8 cellular contexts compared by ENCODE assay signal in the genomic region with DNA sequence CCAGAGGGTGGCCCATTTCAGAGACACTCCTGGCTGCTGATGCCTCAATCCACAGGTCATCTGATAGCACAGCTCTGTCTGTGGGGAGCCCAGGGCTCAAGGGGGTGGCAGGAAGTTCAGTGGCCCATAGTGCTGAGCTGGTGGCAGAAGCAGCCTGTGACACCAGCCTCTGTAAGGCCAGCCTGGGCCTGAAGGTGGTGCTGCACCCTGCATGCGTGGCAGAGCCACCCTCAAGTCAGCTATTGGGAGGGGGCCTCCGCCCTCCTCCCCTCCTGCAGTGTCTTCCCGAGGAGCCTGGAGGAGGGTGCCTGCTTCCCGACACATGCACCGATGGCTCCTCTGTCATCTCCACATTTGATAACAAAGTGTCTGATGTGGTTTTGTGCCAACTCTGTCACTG. TPM values are rescaled to one million over a fixed set of nuclear protein-coding genes. Genes with fewer than 3 reads are reported as not detected.
DNase-seq lines count a peak whose midpoint lies in the region; ATAC-seq and TF ChIP-seq lines count a peak whose summit lies in the region.

No MANE protein-coding gene starts in this region.

- H3K27me3 ChIP-seq in DND-41 (ENCODE audit: insufficient read depth, low read length, poor library complexity) (no peaks in the 10 kb centered on the region), upper lobe of left lung (no peaks in the 10 kb centered on the region), SJCRH30 (no peaks in the 10 kb centered on the region)

- DNase-seq in DND-41 = peak; percentile 9
- no peak for DNase-seq in T-helper 17 cell
- DNase-seq in glutamatergic neuron = peak; percentile 39
- peak; percentile 40 to 47 for DNase-seq in upper lobe of left lung
- no peak for DNase-seq in NCI-H2081 (lab: John Stamatoyannopoulos, UW)
- DNase-seq in SJCRH30 = no peak

- 53 to 64% methylated on average over 4 to 5 of the region's 5 CpGs for WGBS in upper lobe of left lung, 2 donors

- TF ChIP-seq CTCF in DND-41 (IDR thresholded peaks at IDR 0.05; ENCODE audit: borderline replicate concordance, extremely low read depth, low read length, poor library complexity, severe bottlenecking) = peak; percentile 45
- no peak for TF ChIP-seq CTCF in glutamatergic neuron (IDR thresholded peaks at IDR 0.05; ENCODE audit: partially characterized antibody, unreplicated experiment)
- peak in 5 of 6 experiments; percentile 21 to 74 (median 47) for TF ChIP-seq CTCF in upper lobe of left lung (IDR thresholded peaks at IDR 0.05)

- H3K27me3 Mint-ChIP-seq in T-helper 17 cell (peaks cover 8% of the 10 kb centered on the region), glutamatergic neuron (ENCODE audit: unreplicated experiment) (peaks cover 3% of the 10 kb centered on the region)

- H3K36me3 Mint-ChIP-seq in T-helper 17 cell (ENCODE audit: low read depth) (peaks cover 5% of the 10 kb centered on the region), glutamatergic neuron (ENCODE audit: unreplicated experiment) (no peaks in the 10 kb centered on the region)

- peak; percentile 72 for ATAC-seq in DND-41 (ENCODE audit: insufficient read depth, low read depth)
- peak; percentile 66 for ATAC-seq in GM19023 (IDR thresholded peaks at IDR 0.05; ENCODE audit: unreplicated experiment)
- ATAC-seq in HG03039 (IDR thresholded peaks at IDR 0.05; ENCODE audit: unreplicated experiment) = peak; percentile 53
- peak; percentile 91 for ATAC-seq in T-helper 17 cell
- peak; percentile 47 to 62 for ATAC-seq in upper lobe of left lung (ENCODE audit: low FRiP score in 2 of 2)

- H3K9ac ChIP-seq in DND-41 (ENCODE audit: low read depth, low read length) = no peak overlapping the region

- H3K4me2 ChIP-seq in DND-41 (ENCODE audit: insufficient read depth, low read length) = no peak overlapping the region

- H3K9me3 ChIP-seq in DND-41 (ENCODE audit: insufficient read depth, low read length, severe bottlenecking) (no peaks in the 10 kb centered on the region), T-helper 17 cell (ENCODE audit: control insufficient read depth, low read length, poor library complexity, severe bottlenecking) (no peaks in the 10 kb centered on the region), upper lobe of left lung (no peaks in the 10 kb centered on the region), SJCRH30 (replicated peaks) (no peaks in the 10 kb centered on the region)

- TF ChIP-seq EP300 in upper lobe of left lung (IDR thresholded peaks at IDR 0.05) = no peak

- no peak for TF ChIP-seq POLR2A in upper lobe of left lung (IDR thresholded peaks at IDR 0.05)

- no peaks in the 10 kb centered on the region for H4K20me1 ChIP-seq in DND-41 (ENCODE audit: insufficient read depth, low read length)

- peaks cover 2% of the 10 kb centered on the region for H3K9me3 Mint-ChIP-seq in glutamatergic neuron (ENCODE audit: unreplicated experiment)

- H3K4me1 ChIP-seq in DND-41 (ENCODE audit: insufficient read depth, low read length) (no peaks in the 10 kb centered on the region), upper lobe of left lung (peaks cover 31 to 37% (median 34%) of the 10 kb centered on the region in 4 donors), SJCRH30 (peaks cover 38% of the 10 kb centered on the region)

- no peaks in the 10 kb centered on the region for H3K79me2 ChIP-seq in DND-41 (ENCODE audit: insufficient read depth, low read length)

- no peaks in the 10 kb centered on the region for H3K36me3 ChIP-seq in DND-41 (ENCODE audit: insufficient read depth, low read length)
- H3K36me3 ChIP-seq in upper lobe of left lung = no peaks in the 10 kb centered on the region
- H3K36me3 ChIP-seq in SJCRH30 = no peaks in the 10 kb centered on the region

- H3K27ac ChIP-seq in DND-41 (ENCODE audit: low read length) (no peak overlapping the region), upper lobe of left lung (peak overlapping the region; percentile 68 to 85 (median 80)), SJCRH30 (no peak overlapping the region)

- H3K27ac Mint-ChIP-seq in T-helper 17 cell (peak overlapping the region; percentile 82), glutamatergic neuron (ENCODE audit: unreplicated experiment) (no peak overlapping the region)

- H3K4me3 Mint-ChIP-seq in T-helper 17 cell = no peak overlapping the region
- H3K4me3 Mint-ChIP-seq in glutamatergic neuron (ENCODE audit: unreplicated experiment) = no peak overlapping the region

- H3K4me1 Mint-ChIP-seq in T-helper 17 cell (peaks cover 21% of the 10 kb centered on the region), glutamatergic neuron (ENCODE audit: low read depth, unreplicated experiment) (peaks cover 3% of the 10 kb centered on the region)

- H2AFZ ChIP-seq in DND-41 (ENCODE audit: low read depth, low read length) = no peak overlapping the region

- H3K4me3 ChIP-seq in DND-41 (ENCODE audit: low read depth in 1 of 2, low read length in 2 of 2) (no peak overlapping the region), upper lobe of left lung (no peak overlapping the region), SJCRH30 (no peak overlapping the region)

RNA-seq across cellular contexts. Expression of gene PLA1A, which starts 3.0 kb away (rescaled TPM):
- under 1 TPM in 1 of 2 donors, not detected in 1; 0.45 TPM for total RNA-seq in T-helper 17 cell
- total RNA-seq in glutamatergic neuron (ENCODE audit: unreplicated experiment) = not detected
- total RNA-seq in upper lobe of left lung = 10 to 100 TPM in 4 of 6 donors, 1 to 10 TPM in 2; 1.0 to 27.8 (median 14.6) TPM
- total RNA-seq in SJCRH30 (2014; rRNA removed; shearing (Covaris generic)) = 1.2 and 1.4 TPM in 2 replicates

RNA-seq across cellular contexts. Expression of gene ADPRH, which starts 21.4 kb away (rescaled TPM):
- total RNA-seq in T-helper 17 cell (1 to 10 TPM; 3.6 to 3.7 TPM), glutamatergic neuron (ENCODE audit: unreplicated experiment) (1.1 TPM), upper lobe of left lung (10 to 100 TPM; 18.9 to 33.8 (median 25.1) TPM)
- 0.06 and 0.15 TPM in 2 replicates for total RNA-seq in SJCRH30 (2014; rRNA removed; shearing (Covaris generic))

RNA-seq across cellular contexts. Expression of gene CD80, which starts 41.3 kb away (rescaled TPM):
- total RNA-seq in T-helper 17 cell (10 to 100 TPM; 13.9 to 14.1 TPM), glutamatergic neuron (ENCODE audit: unreplicated experiment) (not detected), upper lobe of left lung (10 to 100 TPM in 2 of 6 donors, 1 to 10 TPM in 4; 5.8 to 26.4 (median 8.7) TPM)
- 0.12 TPM in 1 of 2 replicates, not detected in the other for total RNA-seq in SJCRH30 (2014; rRNA removed; shearing (Covaris generic))

RNA-seq across cellular contexts. Expression of gene POPDC2, which starts 59.7 kb away (rescaled TPM):
- total RNA-seq in T-helper 17 cell (1 to 10 TPM; 4.2 to 4.3 TPM), glutamatergic neuron (ENCODE audit: unreplicated experiment) (1.4 TPM), upper lobe of left lung (1 to 10 TPM; 2.0 to 5.2 (median 2.2) TPM)
- 0.10 TPM in 1 of 2 replicates, not detected in the other for total RNA-seq in SJCRH30 (2014; rRNA removed; shearing (Covaris generic))

Comparison
In these comparisons a context has a peak if more than half of its experiments do, and no peak if none do; other contexts are left out.
1. DNase-seq: peak in DND-41 (single experiment), glutamatergic neuron (single experiment) and upper lobe of left lung (2 of 2); none in T-helper 17 cell (0 of 3), NCI-H2081 (0 of 2) and SJCRH30 (0 of 2).
2. H3K27ac ChIP-seq: peak in upper lobe of left lung (4 of 4); none in DND-41 (single experiment) and SJCRH30 (single experiment).
3. Peak in every context shown above with its lines, with median percentiles within 50 percentile points of each other: ATAC-seq.